ENCODE assay signal across 7 cellular contexts in genomic region chr11:25613899-25614298, GRCh38.
"Had no signal": no experiment of that assay in that cellular context is flagged by ENCODE, and none has a peak within 500 bp of the region (broad histone marks: within the 10 kb centered on the region; RNA-seq: fewer than 3 reads in every experiment).

No MANE protein-coding gene starts in this region.

- H3K27me3 Mint-ChIP-seq: IgD-negative memory B cell had no signal

- H3K27ac Mint-ChIP-seq: IgD-negative memory B cell had no signal

- H3K4me3 Mint-ChIP-seq: H9, IgD-negative memory B cell had no signal

- DNase-seq: GOT3, H9, HCEC 1CT, KBM-7 had no signal

- H3K36me3 Mint-ChIP-seq: IgD-negative memory B cell had no signal

- FAIRE-seq: H54, HepG2 had no signal

- ATAC-seq: HepG2 had no signal

- H3K4me1 Mint-ChIP-seq: IgD-negative memory B cell had no signal
